18 cellular contexts compared by ENCODE assay signal in genomic region chr14:94356379-94357056, GRCh38. TPM values are rescaled to one million over a fixed set of nuclear protein-coding genes. Genes with fewer than 3 reads are reported as not detected.
"Had no signal": no experiment of that assay in that cellular context is flagged by ENCODE, and none has a peak within 500 bp of the region (broad histone marks: within the 10 kb centered on the region; RNA-seq: fewer than 3 reads in every experiment).

No MANE protein-coding gene starts in this region.

- H3K4me3 ChIP-seq: hepatocyte, lower lobe of right lung, psoas muscle, thoracic aorta, uterus had no signal

- H3K27ac Mint-ChIP-seq: activated CD8-positive, alpha-beta T cell treated with anti-CD3 and anti-CD28 coated beads, Interleukin-2, amount 10 ng/mL, durations not matched to agents 7 days and 5 days; effector memory CD8-positive, alpha-beta T cell; natural killer cell treated with Interleukin-12 subunit alpha and Interleukin-12 subunit beta and Interleukin-15 and Interleukin-18, amount 100 ng/mL, for 72 hours; stimulated activated naive CD8-positive, alpha-beta T cell treated with anti-CD3 and anti-CD28 coated beads, Interleukin-15, Interleukin-2, amounts not matched to agents 100 ng/mL and 50 ng/mL, for 24 hours had no signal

- H3K4me1 ChIP-seq: lower lobe of right lung, psoas muscle, uterus had no signal

- H3K4me3 Mint-ChIP-seq: activated CD8-positive, alpha-beta T cell treated with anti-CD3 and anti-CD28 coated beads, Interleukin-2, amount 10 ng/mL, durations not matched to agents 7 days and 5 days; effector memory CD8-positive, alpha-beta T cell; natural killer cell treated with Interleukin-12 subunit alpha and Interleukin-12 subunit beta and Interleukin-15 and Interleukin-18, amount 100 ng/mL, for 72 hours; stimulated activated naive CD8-positive, alpha-beta T cell treated with anti-CD3 and anti-CD28 coated beads, Interleukin-15, Interleukin-2, amounts not matched to agents 100 ng/mL and 50 ng/mL, for 24 hours had no signal

- H3K9me3 Mint-ChIP-seq: natural killer cell treated with Interleukin-12 subunit alpha and Interleukin-12 subunit beta and Interleukin-15 and Interleukin-18, amount 100 ng/mL, for 72 hours had no signal

- H3K79me2 ChIP-seq: hepatocyte had no signal

- H3K36me3 ChIP-seq: lower lobe of right lung, thoracic aorta, uterus had no signal

- ATAC-seq: activated CD8-positive, alpha-beta T cell treated with anti-CD3 and anti-CD28 coated beads, Interleukin-2, amount 10 ng/mL, durations not matched to agents 7 days and 5 days; effector memory CD8-positive, alpha-beta T cell; lower lobe of right lung; natural killer cell treated with Interleukin-12 subunit alpha and Interleukin-12 subunit beta and Interleukin-15 and Interleukin-18, amount 100 ng/mL, for 72 hours; psoas muscle had no signal

- H3K9me3 ChIP-seq: lower lobe of right lung, psoas muscle, thoracic aorta, uterus had no signal

- H3K36me3 Mint-ChIP-seq: natural killer cell treated with Interleukin-12 subunit alpha and Interleukin-12 subunit beta and Interleukin-15 and Interleukin-18, amount 100 ng/mL, for 72 hours had no signal

- H3K27me3 ChIP-seq: hepatocyte, uterus had no signal

- H2AFZ ChIP-seq: hepatocyte had no signal

- H3K27ac ChIP-seq: epithelial cell of prostate, lower lobe of right lung, psoas muscle, thoracic aorta, uterus had no signal

- DNase-seq: activated CD4-positive, CD25-positive, alpha-beta regulatory T cell treated with anti-CD3 and anti-CD28 coated beads, Interleukin-2, amount 50 U/mL, for 72 hours; activated CD8-positive, alpha-beta T cell treated with anti-CD3 and anti-CD28 coated beads, Interleukin-2, amount 10 ng/mL, durations not matched to agents 7 days and 5 days; activated naive CD4-positive, alpha-beta T cell treated with Interleukin-2 at 50 U/mL for 16 hours; caudate nucleus; effector memory CD8-positive, alpha-beta T cell; kidney glomerular epithelial cell; lower lobe of right lung; psoas muscle; stimulated activated CD4-positive, alpha-beta T cell treated with anti-CD3 and anti-CD28 coated beads, Interleukin-12 subunit alpha, Interleukin-12 subunit beta, amount 100 ng/mL, for 4 hours; uterus had no signal

RNA-seq across cellular contexts. Expression of gene SERPINA2, which starts 10.0 kb away (rescaled TPM):
- total RNA-seq: activated CD8-positive, alpha-beta T cell treated with anti-CD3 and anti-CD28 coated beads, Interleukin-2, amount 10 ng/mL, durations not matched to agents 7 days and 5 days; hepatocyte; lower lobe of right lung; natural killer cell treated with Interleukin-12 subunit alpha and Interleukin-12 subunit beta and Interleukin-15 and Interleukin-18, amount 100 ng/mL, for 72 hours; omental fat pad; psoas muscle; T-helper 2 cell treated with Interferon-gamma antibody and Interleukin-4, amounts not matched to agents 100 ng/mL and 5 ng/mL, for 36 hours; thoracic aorta; uterus had no signal
- polyA plus RNA-seq: adipose tissue, hepatocyte, psoas muscle had no signal

RNA-seq across cellular contexts. Expression of gene SERPINA1, which starts 31.9 kb away (rescaled TPM):
- total RNA-seq: activated CD8-positive, alpha-beta T cell treated with anti-CD3 and anti-CD28 coated beads, Interleukin-2, amount 10 ng/mL, durations not matched to agents 7 days and 5 days had no signal

RNA-seq across cellular contexts. Expression of gene SERPINA6, which starts 33.4 kb away (rescaled TPM):
- total RNA-seq: activated CD8-positive, alpha-beta T cell treated with anti-CD3 and anti-CD28 coated beads, Interleukin-2, amount 10 ng/mL, durations not matched to agents 7 days and 5 days; natural killer cell treated with Interleukin-12 subunit alpha and Interleukin-12 subunit beta and Interleukin-15 and Interleukin-18, amount 100 ng/mL, for 72 hours; psoas muscle; T-helper 2 cell treated with Interferon-gamma antibody and Interleukin-4, amounts not matched to agents 100 ng/mL and 5 ng/mL, for 36 hours; thoracic aorta had no signal
- polyA plus RNA-seq: psoas muscle had no signal
